In the genomic region with DNA sequence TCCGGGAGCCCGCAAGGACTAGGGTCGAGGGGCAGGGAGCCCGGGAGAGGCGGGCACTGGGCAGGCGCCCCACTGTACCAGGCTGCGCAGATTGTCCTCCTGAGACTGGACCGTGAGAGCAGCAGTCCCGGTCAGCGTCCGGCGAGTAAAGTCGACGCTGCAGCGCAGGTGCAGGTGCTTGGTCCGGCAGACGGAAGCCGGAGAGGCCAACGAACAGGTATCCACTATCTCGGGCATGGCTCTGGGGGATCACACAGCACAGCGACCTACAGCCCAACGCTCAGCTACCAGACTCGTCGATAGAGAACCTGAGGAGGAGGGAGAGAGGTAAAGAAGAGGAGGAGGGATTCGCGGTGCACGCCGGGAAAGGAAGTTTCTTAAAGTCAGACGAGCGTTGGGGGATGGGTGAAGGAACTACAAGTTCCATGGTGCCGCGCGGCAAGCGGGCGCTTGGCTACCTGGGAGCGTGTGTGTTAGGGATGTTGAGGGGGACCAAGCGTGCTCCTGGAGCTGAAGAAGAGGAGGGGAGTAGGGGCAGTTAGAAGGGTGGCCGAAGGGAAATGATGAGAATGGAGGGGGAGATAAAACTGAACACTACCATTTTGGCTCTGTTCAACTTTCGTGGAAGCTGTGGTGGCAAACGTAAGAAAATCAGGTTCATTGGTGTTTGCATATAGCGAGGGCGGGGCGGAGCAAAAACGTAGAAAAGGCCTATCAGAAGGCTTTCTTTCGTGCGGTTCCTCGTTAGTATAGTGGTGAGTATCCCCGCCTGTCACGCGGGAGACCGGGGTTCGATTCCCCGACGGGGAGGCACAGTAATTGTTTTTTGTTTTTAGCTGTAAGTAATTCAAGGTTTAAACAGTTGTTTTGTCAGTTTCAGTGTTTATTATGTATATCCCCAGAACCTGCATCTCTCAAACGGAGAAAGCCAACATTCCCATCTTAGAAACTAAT, we compare ENCODE assay signal across 9 cellular contexts. TPM values are rescaled to one million over a fixed set of nuclear protein-coding genes. Genes with fewer than 3 reads are reported as not detected.
DNase-seq lines count a peak whose midpoint lies in the region; ATAC-seq and TF ChIP-seq lines count a peak whose summit lies in the region.
"Had no signal": no experiment of that assay in that cellular context is flagged by ENCODE, and none has a peak within 500 bp of the region (broad histone marks: within the 10 kb centered on the region; RNA-seq: fewer than 3 reads in every experiment).

A gene (minus strand): TSS at position 305 of the 954 bp plus-strand sequence. CDS start 68 bp downstream, at position 237.

- POLR2A ChIA-PET in activated B cell treated with CpG ODN at 0.5 μM for 24 hours (lab: Charles Lee) = interaction anchor here (0.5 to 2.1 kb wide), 16 partner anchors 9 to 818 kb away, joined by 3 to 19 read pairs (median 4); a partner anchor contains a TSS

- H3K27ac Mint-ChIP-seq in activated B cell treated with CpG ODN at 0.5 μM for 24 hours = no peak within 1 kb of the TSS
- H3K27ac Mint-ChIP-seq: activated naive CD4-positive, alpha-beta T cell treated with anti-CD3 and anti-CD28 coated beads, Interleukin-2, amount 50 U/mL, for 24 hours had no signal

- H3K36me3 Mint-ChIP-seq in activated B cell treated with CpG ODN at 0.5 μM for 24 hours (ENCODE audit: low read depth) = no peaks in the 10 kb centered on the region
- H3K36me3 Mint-ChIP-seq: activated naive CD4-positive, alpha-beta T cell treated with anti-CD3 and anti-CD28 coated beads, Interleukin-2, amount 50 U/mL, for 24 hours had no signal

- intact Hi-C loops in activated B cell treated with CpG ODN at 0.5 μM for 24 hours (cut with micrococcal nuclease) = loop anchor here (1.0 to 5.0 kb wide), 9 partner anchors 9 to 872 kb away; a partner anchor contains a TSS

- ATAC-seq in GM19025 (IDR thresholded peaks at IDR 0.05; ENCODE audit: low read depth, unreplicated experiment) (peak; percentile 89), HG03280 (IDR thresholded peaks at IDR 0.05; ENCODE audit: unreplicated experiment) (peak; percentile 93), activated B cell treated with CpG ODN at 0.5 μM for 24 hours (ENCODE audit: low read depth) (peak; percentile 86)

- CTCF ChIA-PET in activated B cell treated with CpG ODN at 0.5 μM for 24 hours (lab: Charles Lee) = interaction anchor here (0.5 to 1.3 kb wide), 3 partner anchors 19 to 180 kb away, joined by 3 to 6 read pairs (median 3); no protein-coding TSS in a partner anchor

- no peaks in the 10 kb centered on the region for H3K9me3 Mint-ChIP-seq in activated B cell treated with CpG ODN at 0.5 μM for 24 hours
- H3K9me3 Mint-ChIP-seq: activated naive CD4-positive, alpha-beta T cell treated with anti-CD3 and anti-CD28 coated beads, Interleukin-2, amount 50 U/mL, for 24 hours had no signal

- peak; percentile 98 for DNase-seq in AG09319 (ENCODE audit: extremely low read depth, low read depth)
- peak; percentile 99 for DNase-seq in NCI-H345 (lab: John Stamatoyannopoulos, UW)
- peak; percentile 88 for DNase-seq in activated B cell treated with CpG ODN at 0.5 μM for 24 hours
- DNase-seq in central memory CD4-positive, alpha-beta T cell = peak; percentile 97
- peak; percentile 98 for DNase-seq in iris pigment epithelial cell (ENCODE audit: low read depth)
- DNase-seq in stimulated activated CD4-positive, alpha-beta T cell treated with anti-CD3 and anti-CD28 coated beads, Interleukin-12 subunit alpha, Interleukin-12 subunit beta, amount 100 ng/mL, for 24 hours (ENCODE audit: low read depth in 2 of 2) = peak; percentile 91 to 94

- H3K4me3 Mint-ChIP-seq in activated B cell treated with CpG ODN at 0.5 μM for 24 hours = no peak within 1 kb of the TSS
- H3K4me3 Mint-ChIP-seq: activated naive CD4-positive, alpha-beta T cell treated with anti-CD3 and anti-CD28 coated beads, Interleukin-2, amount 50 U/mL, for 24 hours had no signal

- TF ChIP-seq CTCF in AG09319 (IDR thresholded peaks at IDR 0.05; ENCODE audit: low read depth, low read length) (no peak), activated B cell treated with CpG ODN at 0.5 μM for 24 hours (IDR thresholded peaks at IDR 0.05) (no peak)

- no peaks in the 10 kb centered on the region for H3K27me3 Mint-ChIP-seq in activated B cell treated with CpG ODN at 0.5 μM for 24 hours
- H3K27me3 Mint-ChIP-seq: activated naive CD4-positive, alpha-beta T cell treated with anti-CD3 and anti-CD28 coated beads, Interleukin-2, amount 50 U/mL, for 24 hours had no signal

- peaks cover 26% of the 10 kb centered on the region for H3K4me1 Mint-ChIP-seq in activated B cell treated with CpG ODN at 0.5 μM for 24 hours

RNA-seq across cellular contexts. Expression of the gene that starts here (rescaled TPM):
- total RNA-seq in activated B cell treated with CpG ODN at 0.5 μM for 24 hours = 119 and 124 TPM in 2 replicates

Comparison
In these comparisons a context has a peak if more than half of its experiments do, and no peak if none do; other contexts are left out.
1. Peak in every context shown above with its lines: DNase-seq and ATAC-seq.